ENCODE assay signal across 14 cellular contexts in genomic region chr7:91083855-91084644, GRCh38.
DNase-seq lines count a peak whose midpoint lies in the region; ATAC-seq, FAIRE-seq and TF ChIP-seq lines count a peak whose summit lies in the region.
"Had no signal": no experiment of that assay in that cellular context is flagged by ENCODE, and none has a peak within 500 bp of the region (broad histone marks: within the 10 kb centered on the region; RNA-seq: fewer than 3 reads in every experiment).

No MANE protein-coding gene starts in this region.

- no peaks in the 10 kb centered on the region for H3K27me3 ChIP-seq in endothelial cell of umbilical vein (ENCODE audit: control insufficient read depth in 2 of 2, insufficient read depth in 2 of 2, low read length in 2 of 2)
- H3K27me3 ChIP-seq: neural progenitor cell had no signal

- no peak overlapping the region for H3K4me3 ChIP-seq in endothelial cell of umbilical vein (replicated peaks in 1 of 3; ENCODE audit: insufficient read depth in 1 of 3, low read depth in 1 of 3, low read length in 3 of 3)
- H3K4me3 ChIP-seq: GM23338, neural progenitor cell had no signal

- dilution Hi-C loops in endothelial cell of umbilical vein (cut with MboI; ENCODE audit: extremely low pct_ligation_motif_present, low sequenced_read_pairs), result no loop called here

- H3K9ac ChIP-seq in endothelial cell of umbilical vein (replicated peaks; ENCODE audit: extremely low read depth, insufficient read depth, low read length), result no peak overlapping the region
- H3K9ac ChIP-seq: neural progenitor cell had no signal

- H4K20me1 ChIP-seq in endothelial cell of umbilical vein (replicated peaks; ENCODE audit: control insufficient read depth, extremely low read depth, insufficient read depth, low read length), result no peaks in the 10 kb centered on the region

- ATAC-seq in HG03521 (IDR thresholded peaks at IDR 0.05; ENCODE audit: unreplicated experiment) (no peak), HG03025 (IDR thresholded peaks at IDR 0.05; ENCODE audit: low FRiP score, unreplicated experiment) (no peak)
- ATAC-seq: GM23338 had no signal

- no peaks in the 10 kb centered on the region for H3K9me1 ChIP-seq in endothelial cell of umbilical vein (replicated peaks; ENCODE audit: control insufficient read depth, extremely low read depth, insufficient read depth, low read length)

- TF ChIP-seq POLR2A in endothelial cell of umbilical vein (IDR thresholded peaks at IDR 0.05; ENCODE audit: low read depth, low read length), result no peak

- no peak for FAIRE-seq in endothelial cell of umbilical vein (lab: Jason Lieb, UNC)
- FAIRE-seq: bronchial epithelial cell had no signal

- POLR2A ChIA-PET in endothelial cell of umbilical vein (lab: Charles Lee), result no interaction called here

- H3K4me2 ChIP-seq in endothelial cell of umbilical vein (ENCODE audit: insufficient read depth, low read length), result no peak overlapping the region
- H3K4me2 ChIP-seq: GM23338, neural progenitor cell had no signal

- H2AFZ ChIP-seq in endothelial cell of umbilical vein (ENCODE audit: low read depth, low read length), result no peak overlapping the region
- H2AFZ ChIP-seq: GM23338, neural progenitor cell had no signal

- no peaks in the 10 kb centered on the region for H3K9me3 ChIP-seq in endothelial cell of umbilical vein (replicated peaks; ENCODE audit: control insufficient read depth, insufficient read depth, low read length)

- CTCF ChIA-PET in endothelial cell of umbilical vein (lab: Charles Lee), result interaction anchor here (1.2 to 2.4 kb wide), 3 partner anchors 11 to 796 kb away, joined by 3 to 12 read pairs (median 5); partner anchors contain the start of gene MTERF1

- intact Hi-C loops in endothelial cell of umbilical vein (cut with micrococcal nuclease), result loop anchor here (1.0 to 10.0 kb wide), 5 partner anchors 341 to 963 kb away; partner anchors contain the start of gene MTERF1

- H3K4me1 ChIP-seq in endothelial cell of umbilical vein (ENCODE audit: control insufficient read depth, extremely low read depth, insufficient read depth, low read length), result no peaks in the 10 kb centered on the region

- TF ChIP-seq CTCF in endothelial cell of umbilical vein (IDR thresholded peaks at IDR 0.05; ENCODE audit: extremely low read depth in 1 of 2, insufficient read depth in 1 of 2, low read depth in 1 of 2, low read length in 2 of 2), result no peak

- no TSS peak for BruUV-seq in endothelial cell of umbilical vein (replicated peaks; lab: Mats Ljungman, UMichigan)

- H3K36me3 ChIP-seq in endothelial cell of umbilical vein (ENCODE audit: control insufficient read depth in 2 of 2, extremely low read depth in 1 of 2, insufficient read depth in 2 of 2, low read length in 2 of 2), result no peaks in the 10 kb centered on the region
- H3K36me3 ChIP-seq: neural progenitor cell had no signal

- no peak overlapping the region for H3K27ac ChIP-seq in endothelial cell of umbilical vein (ENCODE audit: insufficient read depth, low read depth, low read length)
- H3K27ac ChIP-seq: neural progenitor cell had no signal

- peak; percentile 11 for DNase-seq in EL
- DNase-seq in NCI-H446 treated with DMSO at 0.1 percent for 48 hours (lab: John Stamatoyannopoulos, UW), result peak; percentile 9
- DNase-seq in endothelial cell of umbilical vein (ENCODE audit: low read depth, low spot score), result peak; percentile 42
- peak; percentile 28 for DNase-seq in renal cortical epithelial cell (ENCODE audit: low read depth)
- DNase-seq in RPMI8226, result no peak
- DNase-seq: DND-41, Kasumi-1, NCI-H526, SW 1271 had no signal

- no peaks in the 10 kb centered on the region for H3K79me2 ChIP-seq in endothelial cell of umbilical vein (ENCODE audit: control insufficient read depth, insufficient read depth, low read length)

TF ChIP-seq in endothelial cell of umbilical vein, 7 proteins besides CTCF, POLR2A, EP300 and RAD21:
- TF ChIP-seq EZH2 (IDR thresholded peaks at IDR 0.05; ENCODE audit: borderline replicate concordance, low read depth, low read length, severe bottlenecking), result no peak
- no peak for TF ChIP-seq GATA2 (IDR thresholded peaks at IDR 0.05; ENCODE audit: insufficient read depth, insufficient read length, low read depth, low read length)
- TF ChIP-seq JUN (IDR thresholded peaks at IDR 0.05; ENCODE audit: borderline replicate concordance, insufficient read depth, insufficient read length, low read depth), result no peak
- no peak for TF ChIP-seq FOS (IDR thresholded peaks at IDR 0.05; ENCODE audit: borderline replicate concordance, insufficient read depth, low read length)
- TF ChIP-seq POLR2AphosphoS5 (IDR thresholded peaks at IDR 0.05; ENCODE audit: insufficient read depth, low read depth, low read length), result no peak
- TF ChIP-seq MYC (IDR thresholded peaks at IDR 0.05; ENCODE audit: low read depth, low read length), result no peak
- no peak for TF ChIP-seq MAX (IDR thresholded peaks at IDR 0.05; ENCODE audit: insufficient read depth, insufficient read length)
